In the genomic region with DNA sequence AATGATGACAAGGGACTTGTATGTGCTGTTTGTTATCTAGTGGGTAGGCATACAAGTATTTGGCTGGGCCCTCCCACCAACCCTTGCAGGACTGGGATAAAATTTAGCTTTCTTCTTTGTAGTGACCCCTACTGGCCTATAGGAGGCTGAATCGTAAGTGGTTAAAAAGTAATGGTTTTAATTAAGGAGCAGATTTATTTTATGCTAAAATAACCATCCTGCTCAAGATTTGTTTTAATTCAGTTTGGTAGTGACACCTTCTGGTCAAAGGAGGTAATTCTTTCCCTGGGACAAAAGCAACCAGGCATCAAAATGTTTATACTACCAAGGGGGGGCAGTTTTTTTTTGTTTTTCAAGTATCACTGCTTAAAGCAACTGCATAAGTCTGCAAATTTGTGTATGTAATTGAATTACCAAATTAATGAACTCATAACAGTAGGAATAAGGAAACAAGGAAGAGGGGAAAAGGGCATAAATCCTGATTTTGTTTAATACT, we compare ENCODE assay signal across 9 cellular contexts.
A peak's percentile ranks its signal among the peaks of the same experiment; 100 is the strongest.
DNase-seq lines count a peak whose midpoint lies in the region; ATAC-seq, FAIRE-seq and TF ChIP-seq lines count a peak whose summit lies in the region.
"Had no signal": no experiment of that assay in that cellular context is flagged by ENCODE, and none has a peak within 500 bp of the region (broad histone marks: within the 10 kb centered on the region; RNA-seq: fewer than 3 reads in every experiment).

No MANE protein-coding gene starts in this region.

- H3K9me3 ChIP-seq in right atrium auricular region: no peaks in the 10 kb centered on the region
- no peaks in the 10 kb centered on the region for H3K9me3 ChIP-seq in small intestine (ENCODE audit: control insufficient read depth, low read depth)
- H3K9me3 ChIP-seq: BLaER1 had no signal

- H3K4me3 Mint-ChIP-seq in activated T-helper 17 cell treated with anti-CD3 and anti-CD28 coated beads, Interleukin-2, amount 50 U/mL, for 72 hours: no peak overlapping the region

- ATAC-seq in GM21447 (IDR thresholded peaks at IDR 0.05; ENCODE audit: unreplicated experiment): peak; percentile 47
- peak; percentile 46 for ATAC-seq in activated T-helper 17 cell treated with anti-CD3 and anti-CD28 coated beads, Interleukin-2, amount 50 U/mL, for 72 hours (replicated peaks)

- H3K27me3 ChIP-seq in right atrium auricular region: no peaks in the 10 kb centered on the region
- H3K27me3 ChIP-seq in small intestine (ENCODE audit: control insufficient read depth in 2 of 2, insufficient read depth in 2 of 2, low read length in 2 of 2): no peaks in the 10 kb centered on the region
- H3K27me3 ChIP-seq: BLaER1 had no signal

- H3K4me3 ChIP-seq in right atrium auricular region (no peak overlapping the region), small intestine (ENCODE audit: low read depth in 1 of 2, low read length in 2 of 2) (no peak overlapping the region)
- H3K4me3 ChIP-seq: BLaER1 had no signal

- 0 to 7% (median 4%) methylated on average over 1 of the region's 1 CpG for WGBS in small intestine, 3 donors

- no peak overlapping the region for H3K27ac Mint-ChIP-seq in activated T-helper 17 cell treated with anti-CD3 and anti-CD28 coated beads, Interleukin-2, amount 50 U/mL, for 72 hours

- TF ChIP-seq CTCF in right atrium auricular region (IDR thresholded peaks at IDR 0.05): peak; percentile 78 to 93

- H3K36me3 ChIP-seq in right atrium auricular region: peaks cover 28% of the 10 kb centered on the region
- peaks cover 2 to 3% of the 10 kb centered on the region in 2 donors for H3K36me3 ChIP-seq in small intestine (ENCODE audit: control insufficient read depth in 2 of 2, insufficient read depth in 2 of 2, low read length in 2 of 2)

- peaks cover 31% of the 10 kb centered on the region for H3K36me3 Mint-ChIP-seq in activated T-helper 17 cell treated with anti-CD3 and anti-CD28 coated beads, Interleukin-2, amount 50 U/mL, for 72 hours (ENCODE audit: low read depth)

- H3K27me3 Mint-ChIP-seq in activated T-helper 17 cell treated with anti-CD3 and anti-CD28 coated beads, Interleukin-2, amount 50 U/mL, for 72 hours: no peaks in the 10 kb centered on the region

- DNase-seq in DMS79 treated with DMSO at 0.1 percent for 48 hours (lab: John Stamatoyannopoulos, UW) (peak; percentile 27), DMS79 (lab: John Stamatoyannopoulos, UW) (no peak), M059J (ENCODE audit: low read depth) (peak; percentile 75), right atrium auricular region (ENCODE audit: low spot score) (peak; percentile 58), small intestine (peak; percentile 34), NCI-H1048 (lab: John Stamatoyannopoulos, UW) (no peak)

- H3K4me1 ChIP-seq in right atrium auricular region (peaks cover 0 to 50% of the 10 kb centered on the region in 2 donors), small intestine (ENCODE audit: control insufficient read depth in 2 of 2, insufficient read depth in 1 of 2, low read depth in 1 of 2, low read length in 1 of 2) (no peaks in the 10 kb centered on the region)

- no peaks in the 10 kb centered on the region for H3K9me3 Mint-ChIP-seq in activated T-helper 17 cell treated with anti-CD3 and anti-CD28 coated beads, Interleukin-2, amount 50 U/mL, for 72 hours

- FAIRE-seq in small intestine (lab: Jason Lieb, UNC): no peak

- H3K27ac ChIP-seq in right atrium auricular region (peak overlapping the region; percentile 47 to 84), small intestine (ENCODE audit: low read depth in 1 of 2, low read length in 1 of 2) (no peak overlapping the region)
- H3K27ac ChIP-seq: BLaER1 had no signal

- H3K4me1 Mint-ChIP-seq in activated T-helper 17 cell treated with anti-CD3 and anti-CD28 coated beads, Interleukin-2, amount 50 U/mL, for 72 hours: no peaks in the 10 kb centered on the region

Comparison
In these comparisons a context has a peak if more than half of its experiments do, and no peak if none do; other contexts are left out.
1. DNase-seq: peak in DMS79 treated with DMSO at 0.1 percent for 48 hours (single experiment), M059J (single experiment), right atrium auricular region (single experiment) and small intestine (single experiment); none in DMS79 (single experiment) and NCI-H1048 (single experiment).
2. H3K27ac ChIP-seq: peak in right atrium auricular region (2 of 2); none in small intestine (0 of 2).